In the genomic region with DNA sequence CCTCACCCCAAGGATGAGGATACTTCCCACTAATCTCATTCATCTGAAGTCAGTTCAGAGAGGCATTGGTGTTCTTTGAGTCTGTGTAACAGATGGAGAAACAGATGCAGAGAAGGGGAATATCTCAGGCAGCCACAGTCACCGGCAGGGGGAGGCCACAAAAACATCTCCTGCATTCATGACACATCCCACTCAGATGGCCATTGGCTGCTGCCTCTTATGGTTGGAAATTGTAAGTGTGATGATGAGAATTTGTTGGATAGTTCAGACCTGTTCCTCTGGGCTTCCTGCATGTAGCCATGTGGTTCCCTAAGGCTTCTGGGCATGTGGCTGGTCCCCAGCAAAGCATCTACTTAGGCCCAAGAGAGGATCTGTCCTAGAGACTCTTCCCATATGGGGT, we compare ENCODE assay signal across 26 cellular contexts. TPM values are rescaled to one million over a fixed set of nuclear protein-coding genes. Genes with fewer than 3 reads are reported as not detected.
DNase-seq lines count a peak whose midpoint lies in the region; ATAC-seq and TF ChIP-seq lines count a peak whose summit lies in the region.
"Had no signal": no experiment of that assay in that cellular context is flagged by ENCODE, and none has a peak within 500 bp of the region (broad histone marks: within the 10 kb centered on the region; RNA-seq: fewer than 3 reads in every experiment).

No MANE protein-coding gene starts in this region.

- no peak overlapping the region for H3K9ac ChIP-seq in PC-3 (ENCODE audit: low read length)

- in situ Hi-C loops in G401 (cut with HindIII; ENCODE audit: low sequenced_read_pairs), result no loop called here

- H3K9me2 ChIP-seq in PC-3 (replicated peaks; ENCODE audit: low read length), result no peaks in the 10 kb centered on the region

- no peaks in the 10 kb centered on the region for H3K36me3 ChIP-seq in PC-3 (ENCODE audit: low read depth, low read length)
- H3K36me3 ChIP-seq: BE2C, HAP-1 had no signal

- H4K20me1 ChIP-seq in PC-3 (ENCODE audit: low read length), result no peaks in the 10 kb centered on the region

- POLR2A ChIA-PET in PC-3 (lab: Charles Lee; ENCODE audit: unreplicated experiment), result no interaction called here

- no peak overlapping the region for H3K27ac ChIP-seq in PC-3 (ENCODE audit: low read length)
- H3K27ac ChIP-seq: HL-60 had no signal

- no peaks in the 10 kb centered on the region for H3K79me2 ChIP-seq in PC-3 (ENCODE audit: low read length)

- no peak for ATAC-seq in PC-3
- ATAC-seq in GM21576 (IDR thresholded peaks at IDR 0.05; ENCODE audit: unreplicated experiment), result no peak
- no peak for ATAC-seq in HG02610 (IDR thresholded peaks at IDR 0.05; ENCODE audit: unreplicated experiment)
- ATAC-seq: GM12878, SK-N-SH treated with all-trans-retinoic acid at 6 μM for 48 hours had no signal

- intact Hi-C loops in PC-3 (cut with micrococcal nuclease), result no loop called here

- DNase-seq in NCI-H82 (lab: John Stamatoyannopoulos, UW), result peak; percentile 32
- DNase-seq in NCI-H82 treated with DMSO at 0.1 percent for 48 hours (lab: John Stamatoyannopoulos, UW; ENCODE audit: unreplicated experiment), result no peak
- peak; percentile 42 for DNase-seq in G401 (ENCODE audit: low spot score)
- DNase-seq in PC-3, result no peak
- peak; percentile 23 for DNase-seq in islet precursor cell
- DNase-seq in SK-N-DZ (ENCODE audit: low spot score), result no peak
- DNase-seq: 8988T; ACHN; BE2C; CD8-positive, alpha-beta memory T cell; DMS153; GOT3; HFFc6; NCI-H1092; NCI-H1436; NCI-H1930; NCI-H2107; NCI-H446 treated with DMSO at 0.1 percent for 48 hours; NCI-H69 had no signal

- no peaks in the 10 kb centered on the region for H3K9me3 ChIP-seq in PC-3 (ENCODE audit: low read length)
- H3K9me3 ChIP-seq: HAP-1 had no signal

- H3K4me1 ChIP-seq in PC-3 (ENCODE audit: insufficient read depth, low read length), result no peaks in the 10 kb centered on the region
- H3K4me1 ChIP-seq: BE2C, HAP-1 had no signal

- no peak overlapping the region for H3K4me2 ChIP-seq in PC-3 (ENCODE audit: low read length)

- no peak overlapping the region for H2AFZ ChIP-seq in PC-3 (ENCODE audit: low read length)

- CTCF ChIA-PET in PC-3 (lab: Charles Lee), result no interaction called here

- no TSS peak for BruUV-seq in PC-3 (replicated peaks; lab: Mats Ljungman, UMichigan)

- TF ChIP-seq CTCF in PC-3 (conservative IDR thresholded peaks at IDR 0.05; ENCODE audit: low read depth, low read length), result peak; percentile 20; the same call in 1 of the 2 replicates

- H3K27me3 ChIP-seq in PC-3 (ENCODE audit: low read length), result no peaks in the 10 kb centered on the region

- no peaks in the 10 kb centered on the region for H3F3A ChIP-seq in PC-3 (ENCODE audit: low read length, unreplicated experiment)

- H3K4me3 ChIP-seq in PC-3 (ENCODE audit: low read length), result no peak overlapping the region
- H3K4me3 ChIP-seq: GM12878, HAP-1 had no signal

RNA-seq across cellular contexts. Expression of a gene that starts 45.9 kb away (rescaled TPM):
- total RNA-seq in G401 (2014; rRNA removed; shearing (Covaris generic)), result not detected in 2 replicates
- not detected in 2 replicates for total RNA-seq in PC-3 (2014; rRNA removed)
- 0.81 TPM in 1 of 2 replicates, not detected in the other for polyA plus RNA-seq in SK-N-DZ (2014; cell fraction: cytosol; rRNA removed)
- polyA plus RNA-seq in SK-N-DZ (2014; cell fraction: nucleus; rRNA removed), result not detected in 2 replicates
- total RNA-seq: CD8-positive, alpha-beta memory T cell; GM12878; HFFc6 had no signal
- polyA plus RNA-seq: CD14-positive monocyte; CD8-positive, alpha-beta memory T cell had no signal

Comparison
In these comparisons a context has a peak if more than half of its experiments do, and no peak if none do; other contexts are left out.
1. DNase-seq: peak in NCI-H82 (single experiment), G401 (single experiment) and islet precursor cell (single experiment); none in NCI-H82 treated with DMSO at 0.1 percent for 48 hours (single experiment), PC-3 (single experiment) and SK-N-DZ (single experiment).